Comparison of ENCODE assay signal across 8 cellular contexts in the genomic region with DNA sequence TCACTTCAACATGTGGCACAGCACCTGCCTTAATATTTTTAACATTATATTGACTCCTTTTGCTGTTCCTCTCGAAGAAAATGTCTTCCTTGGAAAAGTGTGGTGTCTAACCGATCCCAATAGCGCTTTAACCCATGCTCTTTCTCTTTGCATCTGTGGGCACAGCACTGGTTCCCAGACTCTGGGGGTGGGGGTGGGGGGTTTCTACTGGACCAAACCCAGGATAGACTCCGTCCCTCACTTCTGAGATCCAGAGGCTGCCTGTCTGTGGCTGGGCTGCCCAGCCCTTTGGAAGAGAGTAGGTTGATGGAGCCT. TPM values are rescaled to one million over a fixed set of nuclear protein-coding genes. Genes with fewer than 3 reads are reported as not detected.
DNase-seq lines count a peak whose midpoint lies in the region; ATAC-seq and TF ChIP-seq lines count a peak whose summit lies in the region.

No MANE protein-coding gene starts in this region.

- POLR2A ChIA-PET in IMR-90 (lab: Charles Lee; ENCODE audit: unreplicated experiment) = no interaction called here
- POLR2A ChIA-PET in naive thymus-derived CD8-positive, alpha-beta T cell (lab: Charles Lee) = interaction anchor here (1.7 kb wide), 1 partner anchor 11 kb away, joined by 4 read pairs; no protein-coding TSS in a partner anchor

- peaks cover 7% of the 10 kb centered on the region for H4K20me1 ChIP-seq in IMR-90 (ENCODE audit: insufficient read depth, low read length)

- H3K27me3 ChIP-seq in BE2C (no peaks in the 10 kb centered on the region), IMR-90 (ENCODE audit: control insufficient read depth, insufficient read depth, low read length) (peaks cover under 1% of the 10 kb centered on the region; the same call in 1 of the 2 replicates)

- peaks cover 3% of the 10 kb centered on the region; the same call in 1 of the 2 replicates for H3K9me1 ChIP-seq in IMR-90 (ENCODE audit: insufficient read depth, low read length)

- peak overlapping the region; percentile 49 for H2AK9ac ChIP-seq in IMR-90 (replicated peaks; ENCODE audit: low read depth, low read length, poor library complexity)

- H3K27ac ChIP-seq in IMR-90 (ENCODE audit: insufficient read depth, low read length) = peak overlapping the region; percentile 96

- H3K36me3 Mint-ChIP-seq in chondrocyte (ENCODE audit: low read depth) = no peaks in the 10 kb centered on the region
- H3K36me3 Mint-ChIP-seq in naive thymus-derived CD8-positive, alpha-beta T cell = no peaks in the 10 kb centered on the region

- H3K23ac ChIP-seq in IMR-90 (ENCODE audit: low read depth, low read length) = peak overlapping the region; percentile 90

- no peak overlapping the region for H2AK5ac ChIP-seq in IMR-90 (ENCODE audit: low read depth, low read length)

- H3K4me3 ChIP-seq in BE2C (ENCODE audit: low read depth, low read length) (peak overlapping the region; percentile 79), IMR-90 (ENCODE audit: insufficient read depth, low read depth, low read length) (peak overlapping the region; percentile 44)

- H2AFZ ChIP-seq in IMR-90 (replicated peaks; ENCODE audit: low read length, poor library complexity) = peak overlapping the region; percentile 94

- TF ChIP-seq CTCF in BE2C (IDR thresholded peaks at IDR 0.05; ENCODE audit: low read depth, low read length) (no peak), IMR-90 (conservative IDR thresholded peaks at IDR 0.05; ENCODE audit: low read depth, low read length) (no peak), chondrocyte (IDR thresholded peaks at IDR 0.05) (no peak)

- ATAC-seq in IMR-90 (ENCODE audit: low read depth) (no peak), GM18873 (IDR thresholded peaks at IDR 0.05; ENCODE audit: low FRiP score, unreplicated experiment) (no peak), GM21786 (IDR thresholded peaks at IDR 0.05; ENCODE audit: unreplicated experiment) (no peak)
- no peak for ATAC-seq in naive thymus-derived CD8-positive, alpha-beta T cell

- no peaks in the 10 kb centered on the region for H3K9me3 Mint-ChIP-seq in chondrocyte (ENCODE audit: low read depth)
- no peaks in the 10 kb centered on the region for H3K9me3 Mint-ChIP-seq in naive thymus-derived CD8-positive, alpha-beta T cell

- H3K27ac Mint-ChIP-seq in chondrocyte (ENCODE audit: unreplicated experiment) = peak overlapping the region; percentile 83
- peak overlapping the region; percentile 16 to 98 (median 95) for H3K27ac Mint-ChIP-seq in naive thymus-derived CD8-positive, alpha-beta T cell

- peak overlapping the region; percentile 97 for H4K5ac ChIP-seq in IMR-90 (ENCODE audit: low read depth, low read length)

- TF ChIP-seq POLR2A in IMR-90 (IDR thresholded peaks at IDR 0.05; ENCODE audit: low read depth, low read length) = no peak

- in situ Hi-C loops in IMR-90 (cut with MboI; ENCODE audit: low sequenced_read_pairs) = no loop called here

- peak overlapping the region; percentile 89 for H3K14ac ChIP-seq in IMR-90 (replicated peaks; ENCODE audit: low read depth, low read length)

- H3K36me3 ChIP-seq in BE2C = peaks cover 5% of the 10 kb centered on the region
- no peaks in the 10 kb centered on the region for H3K36me3 ChIP-seq in IMR-90 (ENCODE audit: control insufficient read depth, insufficient read depth, low read length)

- no peak overlapping the region; the same call in 1 of the 3 replicates for H2BK15ac ChIP-seq in IMR-90 (ENCODE audit: low read depth, low read length)

- H3K56ac ChIP-seq in IMR-90 (ENCODE audit: extremely low read depth, insufficient read depth, low read length) = peak overlapping the region; percentile 58; the same call in 1 of the 2 replicates

- H3K4ac ChIP-seq in IMR-90 (ENCODE audit: low read depth, low read length) = peak overlapping the region; percentile 89

- dilution Hi-C loops in IMR-90 (cut with HindIII; ENCODE audit: low sequenced_read_pairs, unreplicated experiment) = no loop called here

- CTCF ChIA-PET in IMR-90 (lab: Yijun Ruan, JAX) = no interaction called here

- H3K9me3 ChIP-seq in BE2C (no peaks in the 10 kb centered on the region), IMR-90 (ENCODE audit: control insufficient read depth, insufficient read depth, low read length) (no peaks in the 10 kb centered on the region)

- H2BK20ac ChIP-seq in IMR-90 (ENCODE audit: low read depth, low read length) = no peak overlapping the region

- intact Hi-C loops in IMR-90 (cut with micrococcal nuclease) = loop anchor here (10.0 kb wide), 1 partner anchor 323 kb away; the partner anchor contains the start of gene SLC35A1

- H3K9ac ChIP-seq in IMR-90 (ENCODE audit: low read depth, low read length) = peak overlapping the region; percentile 96

- peaks cover 4% of the 10 kb centered on the region for H3K27me3 Mint-ChIP-seq in chondrocyte (ENCODE audit: low read depth)
- peaks cover 0 to 2% (median 0%) of the 10 kb centered on the region in 5 donors for H3K27me3 Mint-ChIP-seq in naive thymus-derived CD8-positive, alpha-beta T cell

- peak overlapping the region; percentile 83 for H4K91ac ChIP-seq in IMR-90 (ENCODE audit: insufficient read depth, low read depth, low read length)

- H3K4me1 ChIP-seq in BE2C = peaks cover 5% of the 10 kb centered on the region; the same call in 1 of the 2 replicates
- H3K4me1 ChIP-seq in IMR-90 (ENCODE audit: control insufficient read depth, insufficient read depth, low read length) = peaks cover 13% of the 10 kb centered on the region

- WGBS in IMR-90 (ENCODE audit: extremely low coverage in 2 of 2, insufficient read length in 1 of 2), 2 experiments = no CpG with 5 or more reads among the region's 4 CpGs

- peak overlapping the region; percentile 99 for H3K4me2 ChIP-seq in IMR-90 (ENCODE audit: low read depth, low read length)

- peak overlapping the region; percentile 95 to 99 for H4K8ac ChIP-seq in IMR-90 (ENCODE audit: low read depth in 2 of 2, low read length in 2 of 2)

- H3K4me1 Mint-ChIP-seq in chondrocyte (ENCODE audit: low read depth) = peaks cover 39% of the 10 kb centered on the region
- peaks cover 14 to 38% (median 36%) of the 10 kb centered on the region in 4 donors for H3K4me1 Mint-ChIP-seq in naive thymus-derived CD8-positive, alpha-beta T cell

- DNase-seq in BE2C (no peak), IMR-90 (no peak), chondrocyte (ENCODE audit: low spot score) (no peak), NCI-H226 (no peak), iPS-NIHi7 (ENCODE audit: extremely low spot score) (no peak)
- no peak for DNase-seq in naive thymus-derived CD8-positive, alpha-beta T cell

- H3K79me1 ChIP-seq in IMR-90 (ENCODE audit: low read depth in 1 of 2, low read length in 2 of 2) = peaks cover 0 to 27% of the 10 kb centered on the region in 2 experiments; a peak in 2 of 4 replicates

- H2BK120ac ChIP-seq in IMR-90 (ENCODE audit: low read depth, low read length) = peak overlapping the region; percentile 76; the same call in 1 of the 2 replicates

- H3K4me3 Mint-ChIP-seq in chondrocyte (ENCODE audit: unreplicated experiment) = peak overlapping the region; percentile 71
- H3K4me3 Mint-ChIP-seq in naive thymus-derived CD8-positive, alpha-beta T cell = peak overlapping the region; percentile 82 to 92 (median 88)

- no TSS peak for BruUV-seq in IMR-90 (replicated peaks; lab: Mats Ljungman, UMichigan)

- H2BK5ac ChIP-seq in IMR-90 (ENCODE audit: low read depth, low read length, poor library complexity, severe bottlenecking) = peak overlapping the region; percentile 86

- peak overlapping the region; percentile 24; the same call in 1 of the 2 replicates for H3K18ac ChIP-seq in IMR-90 (ENCODE audit: low read depth, low read length)

- TF ChIP-seq RAD21 in IMR-90 (IDR thresholded peaks at IDR 0.05; ENCODE audit: low read length) = no peak

TF ChIP-seq in IMR-90, 13 proteins besides CTCF, POLR2A, EP300 and RAD21:
- no peak for TF ChIP-seq ELK1 (IDR thresholded peaks at IDR 0.05; ENCODE audit: borderline replicate concordance, low read depth, low read length)
- no peak for TF ChIP-seq RFX5 (IDR thresholded peaks at IDR 0.05; ENCODE audit: low read depth, low read length)
- no peak for TF ChIP-seq CHD1 (IDR thresholded peaks at IDR 0.05; ENCODE audit: low read depth, low read length)
- no peak for TF ChIP-seq CEBPB (IDR thresholded peaks at IDR 0.05; ENCODE audit: low read depth, low read length)
- TF ChIP-seq SMC3 (IDR thresholded peaks at IDR 0.05; ENCODE audit: low read depth, low read length) = no peak
- no peak for TF ChIP-seq BHLHE40 (IDR thresholded peaks at IDR 0.05; ENCODE audit: low read depth, low read length)

RNA-seq across cellular contexts. Expression of gene ZNF292, which starts 3.9 kb away (rescaled TPM):
- polyA plus RNA-seq in BE2C (2012; ENCODE audit: insufficient read depth, insufficient read length, low read depth) = 38.8 TPM
- total RNA-seq in IMR-90 (2012; rRNA removed) (28.3 and 36.9 TPM in 2 replicates), chondrocyte (34.6 to 39.6 TPM (median 39.0 TPM) in 3 replicates)
- polyA plus RNA-seq in IMR-90 (2012; rRNA removed) = 5.4 and 5.5 TPM in 2 replicates
- polyA plus RNA-seq in IMR-90 (2012; cell fraction: cytosol; rRNA removed) = 0.36 and 0.55 TPM in 2 replicates
- 4.2 and 41.4 TPM in 2 replicates for polyA plus RNA-seq in IMR-90 (2012; cell fraction: nucleus; rRNA removed; ENCODE audit: low replicate concordance)
- total RNA-seq in naive thymus-derived CD8-positive, alpha-beta T cell = 10 to 100 TPM; 74.0 to 87.7 TPM
- 10 to 100 TPM; 22.4 to 24.0 (median 23.3) TPM for polyA plus RNA-seq in naive thymus-derived CD8-positive, alpha-beta T cell

RNA-seq across cellular contexts. Expression of gene CGA, which starts 56.5 kb away (rescaled TPM):
- not detected for polyA plus RNA-seq in BE2C (2012; ENCODE audit: insufficient read depth, insufficient read length, low read depth)
- not detected in 2 replicates for total RNA-seq in IMR-90 (2012; rRNA removed)
- 0.15 and 0.17 TPM in 2 replicates for polyA plus RNA-seq in IMR-90 (2012; rRNA removed)
- polyA plus RNA-seq in IMR-90 (2012; cell fraction: cytosol; rRNA removed) = 0.13 and 0.24 TPM in 2 replicates
- 0.16 TPM in 1 of 2 replicates, not detected in the other for polyA plus RNA-seq in IMR-90 (2012; cell fraction: nucleus; rRNA removed; ENCODE audit: low replicate concordance)
- 1.3 TPM in 1 of 3 replicates, not detected in the others for total RNA-seq in chondrocyte
- total RNA-seq in naive thymus-derived CD8-positive, alpha-beta T cell = not detected
- not detected for polyA plus RNA-seq in naive thymus-derived CD8-positive, alpha-beta T cell
